ENCODE assay signal across 32 cellular contexts in the genomic region with DNA sequence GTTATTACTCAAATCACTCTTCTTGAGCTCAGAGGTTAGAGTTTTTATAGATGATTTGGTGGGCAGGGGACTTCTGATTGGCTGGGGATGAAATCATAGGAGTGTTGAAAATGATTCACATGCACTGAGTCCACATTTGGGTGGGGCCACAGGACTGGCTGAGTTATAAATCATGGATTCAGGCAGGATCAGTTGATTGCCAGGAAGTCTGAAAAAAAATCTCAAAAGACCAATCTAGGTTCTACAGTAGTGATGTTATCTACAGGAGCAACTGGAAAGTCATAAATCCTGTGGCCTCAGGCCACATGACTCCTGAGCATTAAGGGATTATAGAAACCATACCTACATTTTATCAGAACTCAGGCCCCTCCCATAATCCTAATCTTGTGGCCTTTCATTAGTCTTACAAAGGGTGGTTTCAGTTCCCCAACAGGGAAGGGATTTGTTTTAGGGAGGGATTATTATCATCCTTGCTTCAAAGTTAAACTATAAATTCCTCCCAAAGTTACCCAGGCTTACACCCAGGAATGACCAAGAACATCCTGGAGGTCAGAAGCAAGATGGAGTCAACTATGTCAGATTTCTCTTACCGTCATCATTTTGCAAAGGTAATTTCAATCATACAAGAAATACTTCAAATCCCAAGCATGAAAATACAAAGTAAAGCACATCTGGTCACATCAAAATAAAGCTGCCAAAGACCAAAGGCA. TPM values are rescaled to one million over a fixed set of nuclear protein-coding genes. Genes with fewer than 3 reads are reported as not detected.
DNase-seq lines count a peak whose midpoint lies in the region; ATAC-seq and TF ChIP-seq lines count a peak whose summit lies in the region.
"Had no signal": no experiment of that assay in that cellular context is flagged by ENCODE, and none has a peak within 500 bp of the region (broad histone marks: within the 10 kb centered on the region; RNA-seq: fewer than 3 reads in every experiment).

No MANE protein-coding gene starts in this region.

- H3K4me3 ChIP-seq in Caco-2 (ENCODE audit: low read depth, low read length) = no peak overlapping the region
- H3K4me3 ChIP-seq in RWPE2 (ENCODE audit: severe bottlenecking) = no peak overlapping the region
- no peak overlapping the region for H3K4me3 ChIP-seq in heart left ventricle
- H3K4me3 ChIP-seq: gastroesophageal sphincter, prostate gland had no signal

- H3K4me3 Mint-ChIP-seq in Caco-2 (ENCODE audit: unreplicated experiment) (no peak overlapping the region), mesothelial cell of epicardium (no peak overlapping the region)
- H3K4me3 Mint-ChIP-seq: activated B cell treated with CpG ODN at 0.5 μM for 24 hours; activated naive CD4-positive, alpha-beta T cell treated with anti-CD3 and anti-CD28 coated beads, Interleukin-2, amount 10 ng/mL, durations not matched to agents 7 days and 5 days; activated T-helper 1 cell treated with anti-CD3 and anti-CD28 coated beads, Interleukin-12 subunit alpha, Interleukin-12 subunit beta, Interleukin-2, Interleukin-4 antibody, amounts not matched to agents 30 ng/mL and 10 ng/mL and 1 ng/mL, durations not matched to agents 14 hours and 24 hours and 36 hours; immature natural killer cell; naive B cell; stimulated activated naive B cell treated with anti-CD40 and anti-IgM and Interleukin-4, amounts not matched to agents 10 μg/mL and 1 μg/mL and 100 μg/mL, for 72 hours had no signal

- H3K27me3 Mint-ChIP-seq in Caco-2 (ENCODE audit: insufficient read depth, unreplicated experiment) = no peaks in the 10 kb centered on the region
- peaks cover 6% of the 10 kb centered on the region for H3K27me3 Mint-ChIP-seq in mesothelial cell of epicardium (ENCODE audit: low read depth)

- peaks cover 36% of the 10 kb centered on the region for H3K4me1 ChIP-seq in Caco-2
- peaks cover 24% of the 10 kb centered on the region for H3K4me1 ChIP-seq in RWPE2 (ENCODE audit: insufficient read depth, poor library complexity, severe bottlenecking)
- H3K4me1 ChIP-seq in heart left ventricle = no peaks in the 10 kb centered on the region
- H3K4me1 ChIP-seq: gastroesophageal sphincter, prostate gland had no signal

- TF ChIP-seq CTCF in Caco-2 (IDR thresholded peaks at IDR 0.05; ENCODE audit: insufficient read depth in 1 of 2, low read depth in 1 of 2, low read length in 1 of 2, severe bottlenecking in 1 of 2, unreplicated experiment in 1 of 2) = no peak
- TF ChIP-seq CTCF in RWPE2 (IDR thresholded peaks at IDR 0.05; ENCODE audit: poor library complexity, severe bottlenecking) = no peak
- TF ChIP-seq CTCF in mesothelial cell of epicardium (IDR thresholded peaks at IDR 0.05; ENCODE audit: unreplicated experiment) = no peak
- no peak for TF ChIP-seq CTCF in heart left ventricle (IDR thresholded peaks at IDR 0.05)

- DNase-seq in Caco-2 (peak; percentile 48 to 60), HT-29 (ENCODE audit: low spot score) (peak; percentile 17), RWPE2 (ENCODE audit: low spot score) (no peak), epithelial cell of prostate (ENCODE audit: low read depth, low spot score) (peak; percentile 43), mesothelial cell of epicardium (ENCODE audit: low spot score in 2 of 2, unreplicated experiment in 2 of 2) (no peak), heart left ventricle (no peak), midbrain (lab: John Stamatoyannopoulos, UW) (no peak)
- DNase-seq: activated B cell treated with CpG ODN at 0.5 μM for 24 hours; activated CD4-positive, alpha-beta T cell treated with anti-CD3 and anti-CD28 coated beads, Interleukin-2, amount 50 U/mL, for 4 hours; activated CD8-positive, alpha-beta memory T cell treated with anti-CD3 and anti-CD28 coated beads, Interleukin-2, amount 50 U/mL, for 4 hours; activated naive CD4-positive, alpha-beta T cell treated with anti-CD3 and anti-CD28 coated beads, Interleukin-2, amount 10 ng/mL, durations not matched to agents 7 days and 5 days; C1 segment of cervical spinal cord; dermis blood vessel endothelial cell; EL; hypothalamus; immature natural killer cell; mesenchymal stem cell; naive B cell; NCI-H510A treated with DMSO at 0.1 percent for 48 hours; stimulated activated CD4-positive, alpha-beta T cell treated with anti-CD3 and anti-CD28 coated beads, Interleukin-4, amount 100 ng/mL, for 4 hours; stimulated activated naive B cell treated with anti-CD40 and anti-IgM and Interleukin-4, amounts not matched to agents 10 μg/mL and 1 μg/mL and 100 μg/mL, for 72 hours; SW 1271; T-helper 9 cell had no signal

- BruUV-seq in Caco-2 (replicated peaks; lab: Mats Ljungman, UMichigan) = no TSS peak

- H3K27me3 ChIP-seq in Caco-2 (replicated peaks; ENCODE audit: control insufficient read depth, insufficient read depth, low read length) = no peaks in the 10 kb centered on the region
- no peaks in the 10 kb centered on the region for H3K27me3 ChIP-seq in RWPE2 (ENCODE audit: insufficient read depth, poor library complexity, severe bottlenecking)
- H3K27me3 ChIP-seq in heart left ventricle = no peaks in the 10 kb centered on the region
- H3K27me3 ChIP-seq: gastroesophageal sphincter had no signal

- CTCF ChIA-PET in Caco-2 (lab: Charles Lee) = no interaction called here

- H3K27ac ChIP-seq in RWPE2 (ENCODE audit: poor library complexity, severe bottlenecking) (no peak overlapping the region), epithelial cell of prostate (no peak overlapping the region), heart left ventricle (no peak overlapping the region)
- H3K27ac ChIP-seq: gastroesophageal sphincter, prostate gland had no signal

- H3K9me3 Mint-ChIP-seq in Caco-2 (ENCODE audit: unreplicated experiment) = peaks cover 11% of the 10 kb centered on the region
- H3K9me3 Mint-ChIP-seq in mesothelial cell of epicardium = peaks cover 23% of the 10 kb centered on the region
- H3K9me3 Mint-ChIP-seq: activated B cell treated with CpG ODN at 0.5 μM for 24 hours; activated naive CD4-positive, alpha-beta T cell treated with anti-CD3 and anti-CD28 coated beads, Interleukin-2, amount 10 ng/mL, durations not matched to agents 7 days and 5 days; activated T-helper 1 cell treated with anti-CD3 and anti-CD28 coated beads, Interleukin-12 subunit alpha, Interleukin-12 subunit beta, Interleukin-2, Interleukin-4 antibody, amounts not matched to agents 30 ng/mL and 10 ng/mL and 1 ng/mL, durations not matched to agents 14 hours and 24 hours and 36 hours; immature natural killer cell; naive B cell; stimulated activated naive B cell treated with anti-CD40 and anti-IgM and Interleukin-4, amounts not matched to agents 10 μg/mL and 1 μg/mL and 100 μg/mL, for 72 hours had no signal

- H3K36me3 Mint-ChIP-seq in Caco-2 (ENCODE audit: insufficient read depth, unreplicated experiment) = peaks cover 6% of the 10 kb centered on the region
- H3K36me3 Mint-ChIP-seq in mesothelial cell of epicardium = peaks cover 13% of the 10 kb centered on the region
- H3K36me3 Mint-ChIP-seq: activated naive CD4-positive, alpha-beta T cell treated with anti-CD3 and anti-CD28 coated beads, Interleukin-2, amount 10 ng/mL, durations not matched to agents 7 days and 5 days; immature natural killer cell; naive B cell; stimulated activated naive B cell treated with anti-CD40 and anti-IgM and Interleukin-4, amounts not matched to agents 10 μg/mL and 1 μg/mL and 100 μg/mL, for 72 hours had no signal

- intact Hi-C loops in Caco-2 (cut with micrococcal nuclease; ENCODE audit: unreplicated experiment) = loop anchor here (5.0 kb wide), 2 partner anchors 141 to 404 kb away; a partner anchor contains a TSS
- intact Hi-C loops in heart left ventricle (cut with DNase I) = no loop called here

- TF ChIP-seq POLR2A in heart left ventricle (IDR thresholded peaks at IDR 0.05) = no peak

- no peaks in the 10 kb centered on the region for H3K36me3 ChIP-seq in Caco-2 (ENCODE audit: control insufficient read depth, insufficient read depth, low read length)
- no peaks in the 10 kb centered on the region for H3K36me3 ChIP-seq in RWPE2 (ENCODE audit: low read depth)
- H3K36me3 ChIP-seq in heart left ventricle = no peaks in the 10 kb centered on the region
- H3K36me3 ChIP-seq: gastroesophageal sphincter, prostate gland had no signal

- H3K9me3 ChIP-seq in Caco-2 (peaks cover 9% of the 10 kb centered on the region), RWPE2 (ENCODE audit: severe bottlenecking) (no peaks in the 10 kb centered on the region), heart left ventricle (no peaks in the 10 kb centered on the region)
- H3K9me3 ChIP-seq: gastroesophageal sphincter, prostate gland had no signal

- POLR2A ChIA-PET in Caco-2 (lab: Charles Lee) = interaction anchor here (0.6 kb wide), 1 partner anchor 53 kb away, joined by 3 read pairs; no protein-coding TSS in a partner anchor

- 97 to 100% (median 99%) methylated on average over 1 of the region's 1 CpG for WGBS in heart left ventricle, 4 donors

- H3K4me1 Mint-ChIP-seq in Caco-2 (ENCODE audit: low read depth, unreplicated experiment) (peaks cover 39% of the 10 kb centered on the region), mesothelial cell of epicardium (no peaks in the 10 kb centered on the region)
- H3K4me1 Mint-ChIP-seq: activated B cell treated with CpG ODN at 0.5 μM for 24 hours; activated naive CD4-positive, alpha-beta T cell treated with anti-CD3 and anti-CD28 coated beads, Interleukin-2, amount 10 ng/mL, durations not matched to agents 7 days and 5 days; immature natural killer cell; naive B cell; stimulated activated naive B cell treated with anti-CD40 and anti-IgM and Interleukin-4, amounts not matched to agents 10 μg/mL and 1 μg/mL and 100 μg/mL, for 72 hours had no signal

- H3K27ac Mint-ChIP-seq in Caco-2 (ENCODE audit: unreplicated experiment) (peak overlapping the region; percentile 26), mesothelial cell of epicardium (no peak overlapping the region)
- H3K27ac Mint-ChIP-seq: activated B cell treated with CpG ODN at 0.5 μM for 24 hours; activated naive CD4-positive, alpha-beta T cell treated with anti-CD3 and anti-CD28 coated beads, Interleukin-2, amount 10 ng/mL, durations not matched to agents 7 days and 5 days; activated T-helper 1 cell treated with anti-CD3 and anti-CD28 coated beads, Interleukin-12 subunit alpha, Interleukin-12 subunit beta, Interleukin-2, Interleukin-4 antibody, amounts not matched to agents 30 ng/mL and 10 ng/mL and 1 ng/mL, durations not matched to agents 14 hours and 24 hours and 36 hours; immature natural killer cell; stimulated activated naive B cell treated with anti-CD40 and anti-IgM and Interleukin-4, amounts not matched to agents 10 μg/mL and 1 μg/mL and 100 μg/mL, for 72 hours had no signal

- ATAC-seq in RWPE2 (ENCODE audit: low read depth) = peak; percentile 56
- no peak for ATAC-seq in esophagus mucosa
- ATAC-seq in heart left ventricle = no peak
- ATAC-seq: gastroesophageal sphincter; left lobe of liver; Panc1; sciatic nerve; stimulated activated naive B cell treated with anti-CD40 and anti-IgM and Interleukin-4, amounts not matched to agents 10 μg/mL and 1 μg/mL and 100 μg/mL, for 72 hours had no signal

RNA-seq across cellular contexts. Expression of a gene that starts 5.6 kb away (rescaled TPM):
- total RNA-seq in Caco-2 (2022) (not detected in 2 replicates), esophagus mucosa (not detected), mesothelial cell of epicardium (not detected in 3 replicates), heart left ventricle (not detected)
- total RNA-seq in HT-29 (2014; rRNA removed; shearing (Covaris generic)) = not detected in 2 replicates
- polyA plus RNA-seq in heart left ventricle = not detected
- total RNA-seq: activated B cell treated with CpG ODN at 0.5 μM for 24 hours; activated T-helper 1 cell treated with anti-CD3 and anti-CD28 coated beads, Interleukin-12 subunit alpha, Interleukin-12 subunit beta, Interleukin-2, Interleukin-4 antibody, amounts not matched to agents 30 ng/mL and 10 ng/mL and 1 ng/mL, durations not matched to agents 14 hours and 24 hours and 36 hours; dermis blood vessel endothelial cell; gastroesophageal sphincter; H4; left lobe of liver; sciatic nerve; temporal lobe had no signal
- polyA plus RNA-seq: immature natural killer cell had no signal

RNA-seq across cellular contexts. Expression of a gene that starts 11.2 kb away (rescaled TPM):
- total RNA-seq in Caco-2 (2022) = 0.14 and 0.23 TPM in 2 replicates
- total RNA-seq in HT-29 (2014; rRNA removed; shearing (Covaris generic)) = not detected in 2 replicates
- total RNA-seq in esophagus mucosa = not detected
- 2.2 to 2.9 TPM (median 2.9 TPM) in 3 replicates for total RNA-seq in mesothelial cell of epicardium
- total RNA-seq in heart left ventricle = 1 to 10 TPM in 3 of 9 donors, under 1 TPM in 5, not detected in 1; 0.14 to 1.6 (median 0.45) TPM
- polyA plus RNA-seq in heart left ventricle = under 1 TPM; 0.21 to 0.34 TPM
- total RNA-seq: activated B cell treated with CpG ODN at 0.5 μM for 24 hours, dermis blood vessel endothelial cell, H4 had no signal
- polyA plus RNA-seq: immature natural killer cell had no signal

RNA-seq across cellular contexts. Expression of a gene that starts 52.2 kb away (rescaled TPM):
- 12.5 and 14.1 TPM in 2 replicates for total RNA-seq in Caco-2 (2022)
- 8.0 and 9.8 TPM in 2 replicates for total RNA-seq in HT-29 (2014; rRNA removed; shearing (Covaris generic))
- total RNA-seq in esophagus mucosa = 7.3 TPM
- total RNA-seq in mesothelial cell of epicardium = 14.4 to 17.3 TPM (median 16.0 TPM) in 3 replicates
- total RNA-seq in heart left ventricle = 10 to 100 TPM in 7 of 9 donors, 1 to 10 TPM in 2; 4.8 to 13.1 (median 12.1) TPM
- polyA plus RNA-seq in heart left ventricle = 10 to 100 TPM in 1 of 2 donors, 1 to 10 TPM in 1; 3.9 to 13.9 TPM

Comparison
In these comparisons a context has a peak if more than half of its experiments do, and no peak if none do; other contexts are left out.
1. DNase-seq: peak in Caco-2 (2 of 2), HT-29 (single experiment) and epithelial cell of prostate (single experiment); none in RWPE2 (single experiment), mesothelial cell of epicardium (0 of 2), heart left ventricle (0 of 5) and midbrain (single experiment).